10 cellular contexts compared by ENCODE assay signal in genomic region chr1:54131419-54131818, GRCh38. TPM values are rescaled to one million over a fixed set of nuclear protein-coding genes. Genes with fewer than 3 reads are reported as not detected.
"Had no signal": no experiment of that assay in that cellular context is flagged by ENCODE, and none has a peak within 500 bp of the region (broad histone marks: within the 10 kb centered on the region; RNA-seq: fewer than 3 reads in every experiment).

No MANE protein-coding gene starts in this region.

- DNase-seq: GM23248, H9, HCEC 1CT, HFFc6, KG1 had no signal

- H2AFZ ChIP-seq: GM23248 had no signal

- H3K9me3 Mint-ChIP-seq: H9, HFFc6, IgD-negative memory B cell had no signal

- H3K27ac Mint-ChIP-seq: H9, HFFc6, IgD-negative memory B cell had no signal

- H3K9ac ChIP-seq: GM23248 had no signal

- H3K27ac ChIP-seq: GM23248, HL-60 had no signal

- H3K4me3 Mint-ChIP-seq: H9, HFFc6, IgD-negative memory B cell had no signal

- ATAC-seq: HepG2 had no signal

- H3K4me3 ChIP-seq: GM23248 had no signal

RNA-seq across cellular contexts. Expression of gene CDCP2, which starts 21.4 kb away (rescaled TPM):
- total RNA-seq: GM23248, H1, H9, HepG2, HFFc6, HT1080 had no signal
- polyA plus RNA-seq: GM23248, H1, HepG2, IgD-negative memory B cell had no signal
